22 cellular contexts compared by ENCODE assay signal in genomic region chr22:40757071-40757470, GRCh38.
A peak's percentile ranks its signal among the peaks of the same experiment; 100 is the strongest.
DNase-seq lines count a peak whose midpoint lies in the region; ATAC-seq and TF ChIP-seq lines count a peak whose summit lies in the region.
"Had no signal": no experiment of that assay in that cellular context is flagged by ENCODE, and none has a peak within 500 bp of the region (broad histone marks: within the 10 kb centered on the region; RNA-seq: fewer than 3 reads in every experiment).

No MANE protein-coding gene starts in this region.

- no TSS peak for BruUV-seq in A673 (replicated peaks; lab: Mats Ljungman, UMichigan)

- no peaks in the 10 kb centered on the region for H3K9me3 ChIP-seq in A673 (ENCODE audit: low read depth, low read length, poor library complexity, severe bottlenecking)
- H3K9me3 ChIP-seq: lower lobe of right lung, pancreas, SJCRH30 had no signal

- CTCF ChIA-PET in A673 (lab: Charles Lee): interaction anchor here (1.9 kb wide), 1 partner anchor 74 kb away, joined by 6 read pairs; no protein-coding TSS in a partner anchor

- no peak for ATAC-seq in GM21825 (IDR thresholded peaks at IDR 0.05; ENCODE audit: unreplicated experiment)
- ATAC-seq: HCT116, lower lobe of right lung, pancreas had no signal

- TF ChIP-seq CTCF in VCaP (conservative IDR thresholded peaks at IDR 0.05) (no peak), fibroblast of the aortic adventitia (IDR thresholded peaks at IDR 0.05; ENCODE audit: insufficient read depth, low read length) (no peak), A673 (conservative IDR thresholded peaks at IDR 0.05; ENCODE audit: low read depth, low read length) (no peak)

- H3K36me3 ChIP-seq in A673 (ENCODE audit: insufficient read depth, low read length, poor library complexity, severe bottlenecking): no peaks in the 10 kb centered on the region
- H3K36me3 ChIP-seq: BLaER1, lower lobe of right lung, pancreas, SJCRH30, WERI-Rb-1 had no signal

- no peak overlapping the region for H3K4me3 ChIP-seq in fibroblast of the aortic adventitia (ENCODE audit: low read depth, low read length)
- H3K4me3 ChIP-seq in skin epidermis: no peak overlapping the region
- no peak overlapping the region for H3K4me3 ChIP-seq in A673 (ENCODE audit: low read depth, low read length, poor library complexity, severe bottlenecking)
- H3K4me3 ChIP-seq: BLaER1, coronary artery, lower lobe of right lung, pancreas, SJCRH30 had no signal

- no peaks in the 10 kb centered on the region for H3K27me3 ChIP-seq in A673 (replicated peaks; ENCODE audit: insufficient read depth, low read depth, low read length, poor library complexity)
- H3K27me3 ChIP-seq: BLaER1, pancreas, SJCRH30 had no signal

- peak overlapping the region; percentile 80 for H3K27ac ChIP-seq in VCaP
- H3K27ac ChIP-seq in skin epidermis: peak overlapping the region in 15 of 21 experiments; percentile 15 to 77 (median 56)
- no peak overlapping the region for H3K27ac ChIP-seq in A673 (ENCODE audit: low read depth, low read length, poor library complexity, severe bottlenecking)
- H3K27ac ChIP-seq: BLaER1, coronary artery, lower lobe of right lung, pancreas, SJCRH30, WERI-Rb-1 had no signal

- POLR2A ChIA-PET in A673 (lab: Charles Lee; ENCODE audit: low non-redundant PET): no interaction called here

- peaks cover 3% of the 10 kb centered on the region for H3K4me1 ChIP-seq in A673 (ENCODE audit: insufficient read depth, low read length, poor library complexity, severe bottlenecking)
- H3K4me1 ChIP-seq: BLaER1, lower lobe of right lung, pancreas, SJCRH30 had no signal

- intact Hi-C loops in A673 (cut with micrococcal nuclease; ENCODE audit: unreplicated experiment): no loop called here

- DNase-seq in HS-5 (ENCODE audit: low read depth): peak; percentile 9
- DNase-seq in fibroblast of the aortic adventitia (ENCODE audit: low read depth): peak; percentile 6
- DNase-seq in NCI-H2107 (lab: John Stamatoyannopoulos, UW): no peak
- no peak for DNase-seq in A673 (ENCODE audit: low spot score)
- DNase-seq: activated CD4-positive, alpha-beta memory T cell treated with anti-CD3 and anti-CD28 coated beads for 36 hours; activated naive CD4-positive, alpha-beta T cell treated with anti-CD3 and anti-CD28 coated beads, Interleukin-2, amount 10 ng/mL, durations not matched to agents 7 days and 5 days; activated T-cell treated with anti-CD3 and anti-CD28 coated beads, Interleukin-2, amount 50 U/mL, for 24 hours; glutamatergic neuron; KBM-7; lower lobe of right lung; MV-4-11; NCI-H526; pancreas; SJCRH30; stimulated activated CD4-positive, alpha-beta T cell treated with anti-CD3 and anti-CD28 coated beads, Interleukin-4, amount 100 ng/mL, for 4 hours; WERI-Rb-1 had no signal

Comparison
In these comparisons a context has a peak if more than half of its experiments do, and no peak if none do; other contexts are left out.
1. DNase-seq: peak in HS-5 (single experiment) and fibroblast of the aortic adventitia (single experiment); none in NCI-H2107 (single experiment) and A673 (single experiment).